In genomic region chr2:88187038-88187676, GRCh38 we compare ENCODE assay signal across 9 cellular contexts. TPM values are rescaled to one million over a fixed set of nuclear protein-coding genes. Genes with fewer than 3 reads are reported as not detected.
DNase-seq lines count a peak whose midpoint lies in the region; ATAC-seq and TF ChIP-seq lines count a peak whose summit lies in the region.
"Had no signal": no experiment of that assay in that cellular context is flagged by ENCODE, and none has a peak within 500 bp of the region (broad histone marks: within the 10 kb centered on the region; RNA-seq: fewer than 3 reads in every experiment).

No MANE protein-coding gene starts in this region.

- CTCF ChIA-PET in activated B cell treated with CpG ODN at 0.5 μM for 24 hours (lab: Charles Lee): interaction anchor here (1.0 kb wide), 1 partner anchor 127 kb away, joined by 5 read pairs; no protein-coding TSS in a partner anchor

- no peaks in the 10 kb centered on the region for H3K36me3 Mint-ChIP-seq in activated B cell treated with CpG ODN at 0.5 μM for 24 hours (ENCODE audit: low read depth)
- H3K36me3 Mint-ChIP-seq in activated T-helper 2 cell treated with anti-CD3 and anti-CD28 coated beads, Interferon-gamma antibody, Interleukin-2, Interleukin-4, amounts not matched to agents 10 μg/mL and 5 μg/mL and 100 μg/mL, durations not matched to agents 14 hours and 24 hours and 36 hours (ENCODE audit: low read depth): no peaks in the 10 kb centered on the region

- no peak overlapping the region for H3K4me3 Mint-ChIP-seq in activated B cell treated with CpG ODN at 0.5 μM for 24 hours
- no peak overlapping the region for H3K4me3 Mint-ChIP-seq in activated T-helper 2 cell treated with anti-CD3 and anti-CD28 coated beads, Interferon-gamma antibody, Interleukin-2, Interleukin-4, amounts not matched to agents 10 μg/mL and 5 μg/mL and 100 μg/mL, durations not matched to agents 14 hours and 24 hours and 36 hours (ENCODE audit: low read depth)
- H3K4me3 Mint-ChIP-seq: CD4-positive, alpha-beta T cell had no signal

- ATAC-seq in activated B cell treated with CpG ODN at 0.5 μM for 24 hours (ENCODE audit: low read depth): peak; percentile 50
- ATAC-seq in omental fat pad (ENCODE audit: low FRiP score): peak; percentile 41

- peaks cover 14% of the 10 kb centered on the region for H3K4me1 Mint-ChIP-seq in activated B cell treated with CpG ODN at 0.5 μM for 24 hours
- H3K4me1 Mint-ChIP-seq in activated T-helper 2 cell treated with anti-CD3 and anti-CD28 coated beads, Interferon-gamma antibody, Interleukin-2, Interleukin-4, amounts not matched to agents 10 μg/mL and 5 μg/mL and 100 μg/mL, durations not matched to agents 14 hours and 24 hours and 36 hours (ENCODE audit: low read depth): peaks cover 16% of the 10 kb centered on the region

- H3K4me3 ChIP-seq in fibroblast of the aortic adventitia (ENCODE audit: low read depth, low read length): no peak overlapping the region

- H3K27ac Mint-ChIP-seq in activated B cell treated with CpG ODN at 0.5 μM for 24 hours: no peak overlapping the region
- H3K27ac Mint-ChIP-seq in activated T-helper 2 cell treated with anti-CD3 and anti-CD28 coated beads, Interferon-gamma antibody, Interleukin-2, Interleukin-4, amounts not matched to agents 10 μg/mL and 5 μg/mL and 100 μg/mL, durations not matched to agents 14 hours and 24 hours and 36 hours: no peak overlapping the region
- H3K27ac Mint-ChIP-seq: CD4-positive, alpha-beta T cell had no signal

- peak; percentile 14 for DNase-seq in NK-92 treated with Interleukin-12 subunit alpha and Interleukin-12 subunit beta, amount 100 ng/mL, for 24 hours (lab: John Stamatoyannopoulos, UW)
- DNase-seq in NK-92 (lab: John Stamatoyannopoulos, UW; ENCODE audit: unreplicated experiment) (no peak), NCI-H146 (lab: John Stamatoyannopoulos, UW) (peak; percentile 82), activated B cell treated with CpG ODN at 0.5 μM for 24 hours (no peak), fibroblast of the aortic adventitia (ENCODE audit: low read depth) (peak; percentile 19), omental fat pad (ENCODE audit: low spot score) (no peak), posterior vena cava (ENCODE audit: low spot score) (no peak)
- no peak for DNase-seq in activated T-helper 2 cell treated with anti-CD3 and anti-CD28 coated beads, Interferon-gamma antibody, Interleukin-2, Interleukin-4, amounts not matched to agents 10 μg/mL and 5 μg/mL and 100 μg/mL, durations not matched to agents 14 hours and 24 hours and 36 hours (ENCODE audit: low spot score)

- POLR2A ChIA-PET in activated B cell treated with CpG ODN at 0.5 μM for 24 hours (lab: Charles Lee): no interaction called here

- H3K27me3 Mint-ChIP-seq in activated B cell treated with CpG ODN at 0.5 μM for 24 hours: peaks cover 17% of the 10 kb centered on the region
- H3K27me3 Mint-ChIP-seq in activated T-helper 2 cell treated with anti-CD3 and anti-CD28 coated beads, Interferon-gamma antibody, Interleukin-2, Interleukin-4, amounts not matched to agents 10 μg/mL and 5 μg/mL and 100 μg/mL, durations not matched to agents 14 hours and 24 hours and 36 hours (ENCODE audit: low read depth): peaks cover 9% of the 10 kb centered on the region

- TF ChIP-seq CTCF in activated B cell treated with CpG ODN at 0.5 μM for 24 hours (IDR thresholded peaks at IDR 0.05) (no peak), fibroblast of the aortic adventitia (IDR thresholded peaks at IDR 0.05; ENCODE audit: insufficient read depth, low read length) (peak; percentile 51), omental fat pad (IDR thresholded peaks at IDR 0.05) (no peak)

- H3K9me3 Mint-ChIP-seq in activated B cell treated with CpG ODN at 0.5 μM for 24 hours: peaks cover 2% of the 10 kb centered on the region
- H3K9me3 Mint-ChIP-seq in activated T-helper 2 cell treated with anti-CD3 and anti-CD28 coated beads, Interferon-gamma antibody, Interleukin-2, Interleukin-4, amounts not matched to agents 10 μg/mL and 5 μg/mL and 100 μg/mL, durations not matched to agents 14 hours and 24 hours and 36 hours: peaks cover 2% of the 10 kb centered on the region

- intact Hi-C loops in activated B cell treated with CpG ODN at 0.5 μM for 24 hours (cut with micrococcal nuclease): loop anchor here (1.0 kb wide), 1 partner anchor 127 kb away; no protein-coding TSS in a partner anchor
- intact Hi-C loops in activated T-helper 2 cell treated with anti-CD3 and anti-CD28 coated beads, Interferon-gamma antibody, Interleukin-2, Interleukin-4, amounts not matched to agents 10 μg/mL and 5 μg/mL and 100 μg/mL, durations not matched to agents 14 hours and 24 hours and 36 hours (cut with micrococcal nuclease): no loop called here
- intact Hi-C loops in posterior vena cava (cut with DNase I): no loop called here

RNA-seq across cellular contexts. Expression of gene THNSL2, which starts 17.0 kb away (rescaled TPM):
- total RNA-seq in activated B cell treated with CpG ODN at 0.5 μM for 24 hours (1.8 TPM in 2 replicates), fibroblast of the aortic adventitia (ENCODE audit: low replicate concordance) (2.8 and 11.4 TPM in 2 replicates), omental fat pad (10 to 100 TPM in 3 of 4 donors, 1 to 10 TPM in 1; 2.2 to 30.5 (median 19.3) TPM), posterior vena cava (10 to 100 TPM in 1 of 2 donors, 1 to 10 TPM in 1; 7.1 to 12.3 TPM)
- total RNA-seq in activated T-helper 2 cell treated with anti-CD3 and anti-CD28 coated beads, Interferon-gamma antibody, Interleukin-2, Interleukin-4, amounts not matched to agents 10 μg/mL and 5 μg/mL and 100 μg/mL, durations not matched to agents 14 hours and 24 hours and 36 hours: 0.64 and 0.71 TPM in 2 replicates

RNA-seq across cellular contexts. Expression of gene FABP1, which starts 59.3 kb away (rescaled TPM):
- total RNA-seq in activated B cell treated with CpG ODN at 0.5 μM for 24 hours (not detected in 2 replicates), fibroblast of the aortic adventitia (ENCODE audit: low replicate concordance) (not detected in 2 replicates), omental fat pad (not detected), posterior vena cava (not detected)
- not detected in 2 replicates for total RNA-seq in activated T-helper 2 cell treated with anti-CD3 and anti-CD28 coated beads, Interferon-gamma antibody, Interleukin-2, Interleukin-4, amounts not matched to agents 10 μg/mL and 5 μg/mL and 100 μg/mL, durations not matched to agents 14 hours and 24 hours and 36 hours
- total RNA-seq: CD4-positive, alpha-beta T cell had no signal

Comparison
In these comparisons a context has a peak if more than half of its experiments do, and no peak if none do; other contexts are left out.
1. DNase-seq: peak in NK-92 treated with Interleukin-12 subunit alpha and Interleukin-12 subunit beta, amount 100 ng/mL, for 24 hours (single experiment), NCI-H146 (single experiment) and fibroblast of the aortic adventitia (single experiment); none in NK-92 (single experiment), activated B cell treated with CpG ODN at 0.5 μM for 24 hours (single experiment), omental fat pad (single experiment), activated T-helper 2 cell treated with anti-CD3 and anti-CD28 coated beads, Interferon-gamma antibody, Interleukin-2, Interleukin-4, amounts not matched to agents 10 μg/mL and 5 μg/mL and 100 μg/mL, durations not matched to agents 14 hours and 24 hours and 36 hours (single experiment) and posterior vena cava (single experiment).